Comparison of ENCODE assay signal across 8 cellular contexts in the genomic region with DNA sequence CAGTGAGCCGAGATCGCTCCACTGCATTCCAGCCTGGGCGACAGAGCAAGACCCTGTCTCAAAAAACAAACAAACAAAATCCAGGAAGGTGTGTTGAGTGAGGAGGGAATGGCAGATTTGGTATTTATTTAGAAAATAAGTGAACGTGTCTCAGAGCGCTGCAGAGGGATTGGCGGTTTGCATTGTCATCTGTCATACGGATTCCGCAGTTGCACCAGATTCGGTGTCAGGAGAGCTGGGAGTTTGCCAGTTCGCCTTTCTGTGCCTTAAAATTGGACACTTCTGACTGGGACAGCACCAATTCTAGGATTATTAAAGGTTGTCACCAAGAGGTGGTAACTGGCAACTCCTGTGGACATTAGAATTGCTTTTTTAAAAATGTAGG. TPM values are rescaled to one million over a fixed set of nuclear protein-coding genes. Genes with fewer than 3 reads are reported as not detected.
DNase-seq lines count a peak whose midpoint lies in the region; ATAC-seq and TF ChIP-seq lines count a peak whose summit lies in the region.

No MANE protein-coding gene starts in this region.

- 18% methylated on average over 10 of the region's 10 CpGs for WGBS in prostate gland

- POLR2A ChIA-PET in WTC11 (lab: Charles Lee) = no interaction called here

- no peak for TF ChIP-seq POLR2A in prostate gland (IDR thresholded peaks at IDR 0.05)

- H3K9me3 Mint-ChIP-seq in activated T-cell treated with anti-CD3 and anti-CD28 coated beads, Interleukin-2, amount 50 U/mL, for 72 hours = no peaks in the 10 kb centered on the region
- no peaks in the 10 kb centered on the region for H3K9me3 Mint-ChIP-seq in WTC11

- peak overlapping the region; percentile 66 for H3K27ac Mint-ChIP-seq in activated T-cell treated with anti-CD3 and anti-CD28 coated beads, Interleukin-2, amount 50 U/mL, for 72 hours
- H3K27ac Mint-ChIP-seq in WTC11 = peak overlapping the region; percentile 73

- H3K27me3 Mint-ChIP-seq in activated T-cell treated with anti-CD3 and anti-CD28 coated beads, Interleukin-2, amount 50 U/mL, for 72 hours (ENCODE audit: low read depth) = no peaks in the 10 kb centered on the region
- H3K27me3 Mint-ChIP-seq in WTC11 (ENCODE audit: low read depth) = no peaks in the 10 kb centered on the region

- CTCF ChIA-PET in WTC11 (lab: Charles Lee) = interaction anchor here (1.2 to 1.4 kb wide), 2 partner anchors 25 to 166 kb away, joined by 3 to 5 read pairs; no protein-coding TSS in a partner anchor

- H3K27ac ChIP-seq in prostate gland = no peak overlapping the region

- DNase-seq in activated T-cell treated with anti-CD3 and anti-CD28 coated beads, Interleukin-2, amount 50 U/mL, for 72 hours = no peak
- no peak for DNase-seq in activated T-cell treated with anti-CD3 and anti-CD28 coated beads, Interleukin-2, amount 50 U/mL, for 48 hours
- DNase-seq in WTC11 (ENCODE audit: low spot score) = no peak
- DNase-seq in head of caudate nucleus = peak in 26 of 42 donors; percentile 8 to 56 (median 28)
- DNase-seq in prostate gland (ENCODE audit: low spot score) = no peak
- DNase-seq in cortex of kidney (lab: John Stamatoyannopoulos, UW) = no peak
- no peak for DNase-seq in NCI-H226

- peak overlapping the region; percentile 82 to 97 for H3K4me3 ChIP-seq in prostate gland

- no peaks in the 10 kb centered on the region for H3K36me3 ChIP-seq in prostate gland

- no peaks in the 10 kb centered on the region for H3K27me3 ChIP-seq in prostate gland (replicated peaks; ENCODE audit: insufficient read depth)

- intact Hi-C loops in head of caudate nucleus (cut with DNase I) (loop anchor here (5.0 kb wide), 1 partner anchor 204 kb away; the partner anchor contains the start of genes CAGE1 and RIOK1), prostate gland (cut with DNase I) (loop anchor here (2.0 to 10.0 kb wide), 2 partner anchors 196 to 278 kb away; partner anchors contain the start of gene SSR1)

- H3K36me3 Mint-ChIP-seq in activated T-cell treated with anti-CD3 and anti-CD28 coated beads, Interleukin-2, amount 50 U/mL, for 72 hours (ENCODE audit: insufficient read depth in 2 of 2) = peaks cover 5 to 7% of the 10 kb centered on the region in 2 donors
- peaks cover 19% of the 10 kb centered on the region for H3K36me3 Mint-ChIP-seq in WTC11

- H3K9me3 ChIP-seq in prostate gland = no peaks in the 10 kb centered on the region

- no peak for ATAC-seq in activated T-cell treated with anti-CD3 and anti-CD28 coated beads, Interleukin-2, amount 50 U/mL, for 72 hours (replicated peaks in 1 of 2)
- ATAC-seq in WTC11 (no peak), HG03280 (IDR thresholded peaks at IDR 0.05; ENCODE audit: unreplicated experiment) (no peak)

- H3K4me1 Mint-ChIP-seq in activated T-cell treated with anti-CD3 and anti-CD28 coated beads, Interleukin-2, amount 50 U/mL, for 72 hours (ENCODE audit: low read depth) = peaks cover 49% of the 10 kb centered on the region
- peaks cover 25% of the 10 kb centered on the region for H3K4me1 Mint-ChIP-seq in WTC11

- TF ChIP-seq CTCF in WTC11 (IDR thresholded peaks at IDR 0.05) = no peak
- no peak for TF ChIP-seq CTCF in prostate gland (IDR thresholded peaks at IDR 0.05)

- H3K4me3 Mint-ChIP-seq in activated T-cell treated with anti-CD3 and anti-CD28 coated beads, Interleukin-2, amount 50 U/mL, for 72 hours = peak overlapping the region; percentile 94 to 98
- peak overlapping the region; percentile 97 for H3K4me3 Mint-ChIP-seq in WTC11

- H3K4me1 ChIP-seq in prostate gland (replicated peaks) = no peaks in the 10 kb centered on the region

TF ChIP-seq in WTC11, 78 proteins besides CTCF, POLR2A, EP300 and RAD21:
- TF ChIP-seq ZNF121 (CRISPR knock-in tag; IDR thresholded peaks at IDR 0.05) (peak; percentile 47; the same call in 1 of the 2 replicates), ZNF263 (CRISPR knock-in tag; IDR thresholded peaks at IDR 0.05; ENCODE audit: low read depth) (no peak)

RNA-seq across cellular contexts. Expression of gene SNRNP48, which starts 0.9 kb away (rescaled TPM):
- 10 to 100 TPM; 23.8 to 26.9 TPM for total RNA-seq in activated T-cell treated with anti-CD3 and anti-CD28 coated beads, Interleukin-2, amount 50 U/mL, for 72 hours
- total RNA-seq in WTC11 (2021) (17.6 to 24.0 TPM (median 21.4 TPM) in 3 replicates), prostate gland (10 to 100 TPM; 13.1 to 19.9 TPM)

RNA-seq across cellular contexts. Expression of gene DSP, which starts 49.4 kb away (rescaled TPM):
- total RNA-seq in activated T-cell treated with anti-CD3 and anti-CD28 coated beads, Interleukin-2, amount 50 U/mL, for 72 hours = under 1 TPM; 0.32 to 0.48 TPM
- total RNA-seq in WTC11 (2021) (74.5 to 77.0 TPM (median 76.1 TPM) in 3 replicates), prostate gland (100 to 1,000 TPM in 1 of 2 donors, 10 to 100 TPM in 1; 60.6 to 211 TPM)

Comparison
In these comparisons a context has a peak if more than half of its experiments do, and no peak if none do; other contexts are left out.
1. DNase-seq: peak in head of caudate nucleus (26 of 42); none in activated T-cell treated with anti-CD3 and anti-CD28 coated beads, Interleukin-2, amount 50 U/mL, for 72 hours (0 of 2), activated T-cell treated with anti-CD3 and anti-CD28 coated beads, Interleukin-2, amount 50 U/mL, for 48 hours (0 of 2), WTC11 (single experiment), prostate gland (single experiment), cortex of kidney (single experiment) and NCI-H226 (single experiment).
2. RNA of gene DSP, which starts 49.4 kb away (total RNA-seq): 60.6 to 211 TPM in prostate gland and 74.5 to 77.0 TPM in WTC11; 0.32 to 0.48 TPM in activated T-cell treated with anti-CD3 and anti-CD28 coated beads, Interleukin-2, amount 50 U/mL, for 72 hours; every median in the first group is over 10 times any median in the second.